Comparison of ENCODE assay signal across 1 cellular context in genomic region chr1:23825076-23825761, GRCh38.
TF ChIP-seq lines count a peak whose summit lies in the region.

HMGCL (minus strand) TSS chr1:23825429; CDS start chr1:23825415, 14 bp downstream.

TF ChIP-seq in K562, 482 proteins besides CTCF, POLR2A, EP300 and RAD21 (continued from another document and continues in another):
- no peak for TF ChIP-seq PRDM10 (IDR thresholded peaks at IDR 0.05; ENCODE audit: partially characterized antibody)
- no peak for TF ChIP-seq HINFP (tag; conservative IDR thresholded peaks at IDR 0.05; ENCODE audit: low read depth)
- TF ChIP-seq HNRNPK (IDR thresholded peaks at IDR 0.05; ENCODE audit: low read depth, low read length, poor library complexity, severe bottlenecking) = peak; percentile 93
- TF ChIP-seq ELF1 (tag; IDR thresholded peaks at IDR 0.05) = peak; percentile 78
- TF ChIP-seq CTCFL (IDR thresholded peaks at IDR 0.05; ENCODE audit: borderline replicate concordance, insufficient read depth, low read depth, low read length, poor library complexity, severe bottlenecking) = no peak
- TF ChIP-seq TRIM28 (IDR thresholded peaks at IDR 0.05) = 0 out of 2 replicates have a peak, but pooled peaks have one; percentile 27
- no peak for TF ChIP-seq ATF2 (CRISPR knock-in tag; IDR thresholded peaks at IDR 0.05)
- TF ChIP-seq NR2C2 (CRISPR knock-in tag; IDR thresholded peaks at IDR 0.05) = no peak; the same call in 1 of the 2 replicates
- peak; percentile 60; the same call in 1 of the 2 replicates for TF ChIP-seq NR2C2 (tag; IDR thresholded peaks at IDR 0.05)
- TF ChIP-seq CHD4 (IDR thresholded peaks at IDR 0.05; ENCODE audit: insufficient read depth, insufficient replicate concordance, low read depth, low read length, poor library complexity, severe bottlenecking) = no peak
- 0 out of 2 replicates have a peak, but pooled peaks have one; percentile 65 for TF ChIP-seq ZNF197 (CRISPR knock-in tag; IDR thresholded peaks at IDR 0.05; ENCODE audit: low read depth)
- no peak for TF ChIP-seq XRCC5 (IDR thresholded peaks at IDR 0.05; ENCODE audit: low read depth, low read length)
- peak; percentile 81; the same call in 1 of the 2 replicates for TF ChIP-seq MYC (IDR thresholded peaks at IDR 0.05; ENCODE audit: low read depth, low read length)
- peak; percentile 71; the same call in 1 of the 2 replicates for TF ChIP-seq MYC (CRISPR knock-in tag; IDR thresholded peaks at IDR 0.05; ENCODE audit: borderline replicate concordance, low read depth)
- peak; percentile 76 to 93 for TF ChIP-seq MAZ (CRISPR knock-in tag; conservative IDR thresholded peaks at IDR 0.05 in 1 of 2, IDR thresholded peaks at IDR 0.05 in 1 of 2)
- TF ChIP-seq FOXJ3 (CRISPR knock-in tag; IDR thresholded peaks at IDR 0.05) = no peak
- no peak for TF ChIP-seq SP2 (IDR thresholded peaks at IDR 0.05; ENCODE audit: extremely low read depth, low read depth, low read length, poor library complexity, severe bottlenecking)
- peak; percentile 96 for TF ChIP-seq HMGN3 (IDR thresholded peaks at IDR 0.05; ENCODE audit: borderline replicate concordance, extremely low read depth, insufficient read length, low read depth, low read length)
- no peak for TF ChIP-seq ZNF436 (CRISPR knock-in tag; IDR thresholded peaks at IDR 0.05)
- TF ChIP-seq CCAR2 (IDR thresholded peaks at IDR 0.05; ENCODE audit: low read depth, low read length) = no peak
- peak in 1 of 2 experiments; percentile 62; a peak in 1 of 4 replicates for TF ChIP-seq TEAD1 (CRISPR knock-in tag; IDR thresholded peaks at IDR 0.05)
- TF ChIP-seq ZSCAN32 (CRISPR knock-in tag; IDR thresholded peaks at IDR 0.05) = no peak
- TF ChIP-seq ZZZ3 (IDR thresholded peaks at IDR 0.05) = no peak
- no peak for TF ChIP-seq RBM39 (optimal IDR thresholded peaks at IDR 0.05; ENCODE audit: low read depth, low read length)
- peak; percentile 45; the same call in 1 of the 2 replicates for TF ChIP-seq ZBTB33 (CRISPR knock-in tag; IDR thresholded peaks at IDR 0.05)
- no peak for TF ChIP-seq ILF3 (IDR thresholded peaks at IDR 0.05; ENCODE audit: borderline replicate concordance)
- TF ChIP-seq DEAF1 (CRISPR knock-in tag; IDR thresholded peaks at IDR 0.05) = no peak; the same call in 1 of the 2 replicates
- no peak for TF ChIP-seq ZNF696 (CRISPR knock-in tag; conservative IDR thresholded peaks at IDR 0.05)
- TF ChIP-seq THAP7 (CRISPR knock-in tag; IDR thresholded peaks at IDR 0.05) = no peak
- TF ChIP-seq KHSRP (IDR thresholded peaks at IDR 0.05) = no peak
- TF ChIP-seq ZNF384 (IDR thresholded peaks at IDR 0.05; ENCODE audit: low read depth, low read length) = peak; percentile 3; the same call in 1 of the 2 replicates
- TF ChIP-seq CEBPB (tag; IDR thresholded peaks at IDR 0.05) = no peak
- no peak for TF ChIP-seq ZNF398 (CRISPR knock-in tag; IDR thresholded peaks at IDR 0.05)
- TF ChIP-seq ZNF184 (CRISPR knock-in tag; IDR thresholded peaks at IDR 0.05) = no peak
- TF ChIP-seq CHD1 (IDR thresholded peaks at IDR 0.05; ENCODE audit: low read length) = peak; percentile 78
- TF ChIP-seq NKRF (IDR thresholded peaks at IDR 0.05; ENCODE audit: borderline replicate concordance) = peak; percentile 82
